In the genomic region with DNA sequence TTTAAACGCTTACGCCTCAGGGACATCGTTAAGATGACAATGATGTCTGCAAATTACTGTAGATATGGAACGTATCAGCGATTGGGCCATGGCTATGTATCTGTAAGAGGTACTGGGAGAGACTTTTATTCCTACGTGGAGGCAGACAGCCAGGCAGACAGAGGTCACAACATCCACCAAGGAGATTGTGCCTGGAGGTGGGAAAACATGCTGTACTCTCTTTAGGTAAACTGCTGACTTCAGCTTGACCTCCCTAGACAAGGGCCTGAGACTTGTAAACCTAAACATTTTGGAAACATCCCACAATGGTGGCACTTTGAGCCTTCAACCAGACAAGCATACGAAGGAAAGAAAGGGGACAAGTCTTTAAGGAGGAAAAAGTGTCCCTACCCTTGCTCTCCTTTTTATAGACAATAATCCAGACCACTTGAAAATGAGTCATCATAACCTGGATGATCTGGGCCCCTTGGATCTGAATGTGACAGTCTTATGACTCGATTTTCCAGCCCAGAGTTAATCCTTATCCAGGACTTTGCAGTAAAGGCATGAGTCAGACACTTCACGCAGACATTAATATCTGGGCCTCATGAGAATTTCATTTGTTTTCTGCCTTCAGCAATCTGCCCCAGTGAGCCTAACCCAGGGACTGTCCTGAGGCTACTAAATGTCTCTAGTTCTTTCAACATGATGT, we compare ENCODE assay signal across 15 cellular contexts. TPM values are rescaled to one million over a fixed set of nuclear protein-coding genes. Genes with fewer than 3 reads are reported as not detected.
DNase-seq lines count a peak whose midpoint lies in the region; ATAC-seq and TF ChIP-seq lines count a peak whose summit lies in the region.
"Had no signal": no experiment of that assay in that cellular context is flagged by ENCODE, and none has a peak within 500 bp of the region (broad histone marks: within the 10 kb centered on the region; RNA-seq: fewer than 3 reads in every experiment).

No MANE protein-coding gene starts in this region.

- peak; percentile 50 for DNase-seq in GM03348 (ENCODE audit: low spot score)
- DNase-seq in RWPE2 (ENCODE audit: low spot score): peak; percentile 35
- peak; percentile 94 for DNase-seq in renal cortical epithelial cell (ENCODE audit: low read depth)
- DNase-seq in activated CD4-positive, CD25-positive, alpha-beta regulatory T cell (lab: John Stamatoyannopoulos, UW): no peak
- no peak for DNase-seq in anterior cingulate cortex (lab: John Stamatoyannopoulos, UW)
- no peak for DNase-seq in germinal center (ENCODE audit: low spot score)
- DNase-seq: GOT3, heart left ventricle, NCI-H187, transverse colon had no signal

- peaks cover 14% of the 10 kb centered on the region for H3K4me1 ChIP-seq in RWPE2 (ENCODE audit: insufficient read depth, poor library complexity, severe bottlenecking)
- H3K4me1 ChIP-seq: ascending aorta, transverse colon had no signal

- ATAC-seq in RWPE2 (ENCODE audit: low read depth) (peak; percentile 83), esophagus mucosa (peak; percentile 70), HG03095 (IDR thresholded peaks at IDR 0.05; ENCODE audit: unreplicated experiment) (no peak)
- ATAC-seq: Right ventricle myocardium inferior had no signal

- no peak for TF ChIP-seq CTCF in RWPE2 (IDR thresholded peaks at IDR 0.05; ENCODE audit: poor library complexity, severe bottlenecking)

- no peak overlapping the region for H3K4me3 ChIP-seq in RWPE2 (ENCODE audit: severe bottlenecking)
- H3K4me3 ChIP-seq: ascending aorta, heart left ventricle, transverse colon had no signal

- H3K27me3 ChIP-seq in RWPE2 (ENCODE audit: insufficient read depth, poor library complexity, severe bottlenecking): no peaks in the 10 kb centered on the region
- H3K27me3 ChIP-seq: ascending aorta, heart left ventricle, transverse colon had no signal

- peaks cover 94% of the 10 kb centered on the region for H3K36me3 ChIP-seq in RWPE2 (ENCODE audit: low read depth)

- H3K9me3 ChIP-seq in RWPE2 (ENCODE audit: severe bottlenecking): no peaks in the 10 kb centered on the region
- H3K9me3 ChIP-seq: ascending aorta, heart left ventricle, transverse colon had no signal

- peak overlapping the region; percentile 67 for H3K27ac ChIP-seq in RWPE2 (ENCODE audit: poor library complexity, severe bottlenecking)
- H3K27ac ChIP-seq: ascending aorta, heart left ventricle, transverse colon had no signal

RNA-seq across cellular contexts. Expression of gene LDHAL6B, which starts 6.7 kb away (rescaled TPM):
- total RNA-seq in esophagus mucosa: not detected
- total RNA-seq in renal cortical epithelial cell: not detected in 2 replicates
- total RNA-seq: ascending aorta, heart left ventricle, neural crest cell, Right ventricle myocardium inferior, transverse colon had no signal

Comparison
In these comparisons a context has a peak if more than half of its experiments do, and no peak if none do; other contexts are left out.
1. DNase-seq: peak in GM03348 (single experiment), RWPE2 (single experiment) and renal cortical epithelial cell (single experiment); none in activated CD4-positive, CD25-positive, alpha-beta regulatory T cell (0 of 4), anterior cingulate cortex (0 of 58) and germinal center (single experiment).